9 cellular contexts compared by ENCODE assay signal in the genomic region with DNA sequence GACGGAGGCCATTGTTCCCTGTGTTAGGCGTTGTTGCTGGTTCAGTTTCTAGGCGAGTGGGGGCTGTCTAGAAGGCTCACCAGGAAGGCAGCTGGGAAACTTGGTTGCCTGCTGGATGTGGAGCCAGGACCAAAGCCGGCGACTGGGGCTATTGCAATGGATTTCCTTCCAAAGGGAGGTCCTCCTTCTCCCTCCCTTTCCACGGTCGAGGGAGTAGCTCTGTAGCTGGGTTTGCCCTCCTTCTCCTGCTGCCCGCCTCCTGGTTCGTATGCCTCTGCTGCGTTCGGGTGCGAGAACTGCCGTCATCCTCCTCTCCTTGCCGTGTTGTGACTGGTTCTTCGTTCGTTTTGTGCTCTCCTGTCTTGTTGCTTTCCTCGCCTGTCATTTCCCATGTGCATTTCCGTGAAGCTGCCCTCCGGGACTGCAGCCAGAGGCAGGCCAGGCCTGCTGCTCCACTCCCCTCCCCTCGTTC.
DNase-seq lines count a peak whose midpoint lies in the region; ATAC-seq, FAIRE-seq and TF ChIP-seq lines count a peak whose summit lies in the region.
"Had no signal": no experiment of that assay in that cellular context is flagged by ENCODE, and none has a peak within 500 bp of the region (broad histone marks: within the 10 kb centered on the region; RNA-seq: fewer than 3 reads in every experiment).

No MANE protein-coding gene starts in this region.

- no peak for TF ChIP-seq CTCF in fibroblast of villous mesenchyme (IDR thresholded peaks at IDR 0.05; ENCODE audit: insufficient read depth, low read depth, low read length)
- no peak for TF ChIP-seq CTCF in mucosa of descending colon (IDR thresholded peaks at IDR 0.05)
- TF ChIP-seq CTCF in thyroid gland (IDR thresholded peaks at IDR 0.05) = no peak

- peak; percentile 96 for DNase-seq in NCI-H69 (lab: John Stamatoyannopoulos, UW)
- peak; percentile 30 for DNase-seq in fibroblast of villous mesenchyme (ENCODE audit: low read depth)
- DNase-seq in mucosa of descending colon = no peak
- DNase-seq in thyroid gland = peak; percentile 42 to 53
- no peak for DNase-seq in RKO (ENCODE audit: low spot score)
- no peak for DNase-seq in small intestine
- DNase-seq: stimulated activated naive CD4-positive, alpha-beta T cell treated with Interleukin-2 at 50 U/mL for 16 hours had no signal

- H3K27me3 ChIP-seq in thyroid gland (no peaks in the 10 kb centered on the region), small intestine (ENCODE audit: control insufficient read depth in 2 of 2, insufficient read depth in 2 of 2, low read length in 2 of 2) (no peaks in the 10 kb centered on the region)

- peak overlapping the region; percentile 3 to 73 (median 63) for H3K27ac ChIP-seq in thyroid gland
- H3K27ac ChIP-seq in small intestine (ENCODE audit: low read depth in 1 of 2, low read length in 1 of 2) = peak overlapping the region in 1 of 2 donors; percentile 49

- H3K4me1 ChIP-seq in mucosa of descending colon (ENCODE audit: low read depth) = peaks cover 5% of the 10 kb centered on the region
- H3K4me1 ChIP-seq in thyroid gland = peaks cover 10 to 16% of the 10 kb centered on the region in 2 donors
- H3K4me1 ChIP-seq in small intestine (ENCODE audit: control insufficient read depth in 2 of 2, insufficient read depth in 1 of 2, low read depth in 1 of 2, low read length in 1 of 2) = no peaks in the 10 kb centered on the region

- H3K4me3 ChIP-seq in fibroblast of villous mesenchyme (ENCODE audit: low read depth, low read length) (no peak overlapping the region), mucosa of descending colon (no peak overlapping the region), thyroid gland (replicated peaks in 1 of 3) (no peak overlapping the region), small intestine (ENCODE audit: low read depth in 1 of 2, low read length in 2 of 2) (no peak overlapping the region)

- TF ChIP-seq POLR2A in thyroid gland (IDR thresholded peaks at IDR 0.05) = peak in 1 of 2 donors; percentile 34

- H3K9me3 ChIP-seq in mucosa of descending colon (no peaks in the 10 kb centered on the region), thyroid gland (no peaks in the 10 kb centered on the region), small intestine (ENCODE audit: control insufficient read depth, low read depth) (no peaks in the 10 kb centered on the region)

- ATAC-seq in mucosa of descending colon (peak; percentile 27), SK-N-SH treated with all-trans-retinoic acid at 6 μM for 48 hours (no peak), GM21360 (IDR thresholded peaks at IDR 0.05; ENCODE audit: unreplicated experiment) (no peak)

- WGBS in thyroid gland, 2 donors = 23% methylated on average over 17 to 20 of the region's 20 CpGs
- 54 to 75% (median 69%) methylated on average over 18 to 20 of the region's 20 CpGs for WGBS in small intestine, 3 donors

- H3K36me3 ChIP-seq in mucosa of descending colon (ENCODE audit: low read depth) (no peaks in the 10 kb centered on the region), thyroid gland (no peaks in the 10 kb centered on the region), small intestine (ENCODE audit: control insufficient read depth in 2 of 2, insufficient read depth in 2 of 2, low read length in 2 of 2) (peaks cover 0 to 2% of the 10 kb centered on the region in 2 donors)

- intact Hi-C loops in mucosa of descending colon (cut with DNase I, micrococcal nuclease) (loop anchor here in 1 of 2 donors (10.0 kb wide), 1 partner anchor 67 kb away; no protein-coding TSS in a partner anchor), thyroid gland (cut with DNase I) (no loop called here)

- no peak for FAIRE-seq in small intestine (lab: Jason Lieb, UNC)

TF ChIP-seq in SK-N-SH treated with all-trans-retinoic acid at 6 μM for 48 hours, 23 proteins besides CTCF, POLR2A, EP300 and RAD21:
- TF ChIP-seq ESRRG (CRISPR knock-in tag; IDR thresholded peaks at IDR 0.05) = no peak
- TF ChIP-seq ARNTL (CRISPR knock-in tag; IDR thresholded peaks at IDR 0.05; ENCODE audit: borderline replicate concordance, low read depth) = no peak
- TF ChIP-seq PPARA (CRISPR knock-in tag; IDR thresholded peaks at IDR 0.05; ENCODE audit: borderline replicate concordance) = no peak
- TF ChIP-seq, protein P1, sequence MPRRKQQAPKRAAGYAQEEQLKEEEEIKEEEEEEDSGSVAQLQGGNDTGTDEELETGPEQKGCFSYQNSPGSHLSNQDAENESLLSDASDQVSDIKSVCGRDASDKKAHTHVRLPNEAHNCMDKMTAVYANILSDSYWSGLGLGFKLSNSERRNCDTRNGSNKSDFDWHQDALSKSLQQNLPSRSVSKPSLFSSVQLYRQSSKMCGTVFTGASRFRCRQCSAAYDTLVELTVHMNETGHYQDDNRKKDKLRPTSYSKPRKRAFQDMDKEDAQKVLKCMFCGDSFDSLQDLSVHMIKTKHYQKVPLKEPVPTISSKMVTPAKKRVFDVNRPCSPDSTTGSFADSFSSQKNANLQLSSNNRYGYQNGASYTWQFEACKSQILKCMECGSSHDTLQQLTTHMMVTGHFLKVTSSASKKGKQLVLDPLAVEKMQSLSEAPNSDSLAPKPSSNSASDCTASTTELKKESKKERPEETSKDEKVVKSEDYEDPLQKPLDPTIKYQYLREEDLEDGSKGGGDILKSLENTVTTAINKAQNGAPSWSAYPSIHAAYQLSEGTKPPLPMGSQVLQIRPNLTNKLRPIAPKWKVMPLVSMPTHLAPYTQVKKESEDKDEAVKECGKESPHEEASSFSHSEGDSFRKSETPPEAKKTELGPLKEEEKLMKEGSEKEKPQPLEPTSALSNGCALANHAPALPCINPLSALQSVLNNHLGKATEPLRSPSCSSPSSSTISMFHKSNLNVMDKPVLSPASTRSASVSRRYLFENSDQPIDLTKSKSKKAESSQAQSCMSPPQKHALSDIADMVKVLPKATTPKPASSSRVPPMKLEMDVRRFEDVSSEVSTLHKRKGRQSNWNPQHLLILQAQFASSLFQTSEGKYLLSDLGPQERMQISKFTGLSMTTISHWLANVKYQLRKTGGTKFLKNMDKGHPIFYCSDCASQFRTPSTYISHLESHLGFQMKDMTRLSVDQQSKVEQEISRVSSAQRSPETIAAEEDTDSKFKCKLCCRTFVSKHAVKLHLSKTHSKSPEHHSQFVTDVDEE (CRISPR knock-in tag; IDR thresholded peaks at IDR 0.05) = no peak

Comparison
In these comparisons a context has a peak if more than half of its experiments do, and no peak if none do; other contexts are left out.
1. DNase-seq: peak in NCI-H69 (single experiment), fibroblast of villous mesenchyme (single experiment) and thyroid gland (2 of 2); none in mucosa of descending colon (0 of 3), RKO (single experiment) and small intestine (single experiment).